ENCODE assay signal across 9 cellular contexts in the genomic region with DNA sequence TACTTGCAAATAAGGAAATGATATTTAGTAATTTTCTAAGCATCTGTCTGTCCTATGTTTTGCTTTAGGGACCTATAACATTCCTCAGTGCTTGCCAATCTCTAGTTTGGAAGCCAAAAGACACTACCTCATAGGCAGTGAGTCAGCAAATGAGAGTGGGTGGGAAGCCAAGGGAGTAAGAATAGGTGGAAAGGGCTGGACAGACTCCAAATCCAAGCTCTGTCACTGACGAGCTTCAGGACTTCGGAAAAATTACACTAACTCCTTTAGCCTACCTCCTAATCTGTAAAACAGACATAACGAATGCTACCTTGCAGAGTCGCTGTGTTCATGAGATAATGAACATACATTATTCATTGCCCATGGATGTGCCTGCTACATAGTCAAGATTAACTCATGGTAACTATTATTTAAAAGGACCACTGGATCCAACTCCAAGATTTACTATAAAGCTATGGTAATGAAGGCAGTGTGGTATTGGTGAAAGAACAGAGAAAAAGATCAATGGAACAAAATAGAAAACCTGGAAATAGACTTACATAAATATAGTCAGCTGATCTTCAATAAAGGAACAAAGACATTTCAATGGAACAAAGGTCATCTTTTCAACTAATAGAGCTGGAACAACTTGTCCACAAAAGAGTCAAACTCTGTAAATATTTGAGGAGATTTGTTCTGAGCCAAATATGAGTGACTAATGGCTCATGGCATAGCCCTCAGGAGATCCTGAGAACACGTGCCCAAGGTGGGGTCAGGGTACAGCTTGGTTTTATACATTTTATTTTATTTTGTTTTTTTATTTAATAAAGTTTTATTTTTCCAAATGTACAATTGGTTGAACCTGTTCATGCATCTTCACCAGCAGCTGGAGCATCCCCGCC.
A peak's percentile ranks its signal among the peaks of the same experiment; 100 is the strongest.
DNase-seq lines count a peak whose midpoint lies in the region; ATAC-seq and TF ChIP-seq lines count a peak whose summit lies in the region.
"Had no signal": no experiment of that assay in that cellular context is flagged by ENCODE, and none has a peak within 500 bp of the region (broad histone marks: within the 10 kb centered on the region; RNA-seq: fewer than 3 reads in every experiment).

No MANE protein-coding gene starts in this region.

- H3K4me1 Mint-ChIP-seq in endothelial cell (ENCODE audit: unreplicated experiment) = peaks cover 21% of the 10 kb centered on the region

- no peak overlapping the region for H3K27ac Mint-ChIP-seq in endothelial cell (ENCODE audit: unreplicated experiment)
- H3K27ac Mint-ChIP-seq: CD8-positive, alpha-beta T cell had no signal

- no peaks in the 10 kb centered on the region for H3K9me3 Mint-ChIP-seq in endothelial cell (ENCODE audit: unreplicated experiment)

- H3K36me3 Mint-ChIP-seq in endothelial cell (ENCODE audit: low read depth, unreplicated experiment) = peaks cover 6% of the 10 kb centered on the region
- H3K36me3 Mint-ChIP-seq: CD8-positive, alpha-beta T cell had no signal

- ATAC-seq in Right ventricle myocardium inferior (peak; percentile 89), HG02870 (IDR thresholded peaks at IDR 0.05; ENCODE audit: unreplicated experiment) (no peak), HG03378 (IDR thresholded peaks at IDR 0.05; ENCODE audit: unreplicated experiment) (no peak), GM18511 (IDR thresholded peaks at IDR 0.05; ENCODE audit: unreplicated experiment) (no peak)
- ATAC-seq: CD8-positive, alpha-beta T cell had no signal

- TF ChIP-seq CTCF in cardiac fibroblast (IDR thresholded peaks at IDR 0.05; ENCODE audit: low read depth, low read length) = no peak
- TF ChIP-seq CTCF in endothelial cell (IDR thresholded peaks at IDR 0.05; ENCODE audit: unreplicated experiment) = no peak

- intact Hi-C loops in Right ventricle myocardium inferior (cut with DNase I) = no loop called here
- intact Hi-C loops in cardiac septum (cut with DNase I) = no loop called here

- H3K27me3 Mint-ChIP-seq in endothelial cell (ENCODE audit: unreplicated experiment) = no peaks in the 10 kb centered on the region

- H3K4me3 ChIP-seq in cardiac fibroblast (replicated peaks in 1 of 2; ENCODE audit: low read depth in 2 of 2, low read length in 2 of 2) = no peak overlapping the region

- H3K4me3 Mint-ChIP-seq in endothelial cell (ENCODE audit: unreplicated experiment) = no peak overlapping the region
- H3K4me3 Mint-ChIP-seq: CD8-positive, alpha-beta T cell had no signal

- no peak for DNase-seq in Right ventricle myocardium inferior (ENCODE audit: missing footprints)
- no peak for DNase-seq in cardiac septum (ENCODE audit: low spot score)
- peak; percentile 98 to 99 for DNase-seq in cardiac fibroblast (ENCODE audit: low read depth in 2 of 2)
- DNase-seq in lung microvascular endothelial cell (ENCODE audit: low read depth in 2 of 2) = peak; percentile 98 to 99
- DNase-seq in endothelial cell (ENCODE audit: low spot score) = no peak

Comparison
In these comparisons a context has a peak if more than half of its experiments do, and no peak if none do; other contexts are left out.
1. DNase-seq: peak in cardiac fibroblast (2 of 2) and lung microvascular endothelial cell (2 of 2); none in Right ventricle myocardium inferior (single experiment), cardiac septum (single experiment) and endothelial cell (single experiment).